In genomic region chr6:36844232-36845170, GRCh38 we compare ENCODE assay signal across 12 cellular contexts. TPM values are rescaled to one million over a fixed set of nuclear protein-coding genes. Genes with fewer than 3 reads are reported as not detected.
"Had no signal": no experiment of that assay in that cellular context is flagged by ENCODE, and none has a peak within 500 bp of the region (broad histone marks: within the 10 kb centered on the region; RNA-seq: fewer than 3 reads in every experiment).

No MANE protein-coding gene starts in this region.

- H3K36me3 Mint-ChIP-seq: activated naive CD8-positive, alpha-beta T cell treated with anti-CD3 and anti-CD28 coated beads, Interleukin-2, amount 10 ng/mL, durations not matched to agents 7 days and 5 days had no signal

- H3K27ac ChIP-seq: pancreas, skin epidermis, tibial nerve had no signal

- H3K27me3 ChIP-seq: pancreas had no signal

- ATAC-seq: activated CD4-positive, CD25-positive, alpha-beta regulatory T cell treated with anti-CD3 and anti-CD28 coated beads, Interleukin-2, amount 50 U/mL, for 24 hours; pancreas had no signal

- H3K9me3 Mint-ChIP-seq: activated naive CD8-positive, alpha-beta T cell treated with anti-CD3 and anti-CD28 coated beads, Interleukin-2, amount 10 ng/mL, durations not matched to agents 7 days and 5 days had no signal

- H3K4me3 ChIP-seq: pancreas, skin epidermis, tibial nerve had no signal

- H3K4me3 Mint-ChIP-seq: activated naive CD8-positive, alpha-beta T cell treated with anti-CD3 and anti-CD28 coated beads, Interleukin-2, amount 10 ng/mL, durations not matched to agents 7 days and 5 days had no signal

- H3K9me3 ChIP-seq: pancreas, tibial nerve had no signal

- H3K27ac Mint-ChIP-seq: activated naive CD8-positive, alpha-beta T cell treated with anti-CD3 and anti-CD28 coated beads, Interleukin-2, amount 10 ng/mL, durations not matched to agents 7 days and 5 days had no signal

- H3K36me3 ChIP-seq: pancreas, tibial nerve had no signal

- DNase-seq: activated gamma-delta T cell; activated naive CD8-positive, alpha-beta T cell treated with anti-CD3 and anti-CD28 coated beads, Interleukin-2, amount 10 ng/mL, durations not matched to agents 7 days and 5 days; activated T-cell treated with anti-CD3 and anti-CD28 coated beads, Interleukin-2, amount 50 U/mL, for 1 hour; anterior cingulate cortex; effector CD4-positive, alpha-beta T cell; foreskin melanocyte; pancreas; retina had no signal

RNA-seq across cellular contexts. Expression of gene CPNE5, which starts 5.3 kb away (rescaled TPM):
- total RNA-seq: bronchial epithelial cell had no signal
